10 cellular contexts compared by ENCODE assay signal in genomic region chr2:147689510-147689909, GRCh38.
DNase-seq lines count a peak whose midpoint lies in the region; ATAC-seq, FAIRE-seq and TF ChIP-seq lines count a peak whose summit lies in the region.
"Had no signal": no experiment of that assay in that cellular context is flagged by ENCODE, and none has a peak within 500 bp of the region (broad histone marks: within the 10 kb centered on the region; RNA-seq: fewer than 3 reads in every experiment).

No MANE protein-coding gene starts in this region.

- WGBS in GM12878 (ENCODE audit: insufficient coverage, insufficient replicate concordance, low lambda C conversion rate, missing lambda C conversion rate) = 0% methylated on average over 1 of the region's 1 CpG

- no peak for TF ChIP-seq RAD21 in GM12878 (IDR thresholded peaks at IDR 0.05; ENCODE audit: insufficient read depth, low read depth, low read length)

- DNase-seq in GM12891 (ENCODE audit: insufficient read length, low spot score) (peak; percentile 45), GM12878 (ENCODE audit: low read depth, low spot score) (peak; percentile 77), NCI-H128 (lab: John Stamatoyannopoulos, UW; ENCODE audit: unreplicated experiment) (no peak), NCI-H446 (lab: John Stamatoyannopoulos, UW) (no peak)
- no peak for DNase-seq in activated T-cell treated with anti-CD3 and anti-CD28 coated beads, Interleukin-2, amount 50 U/mL, for 24 hours
- DNase-seq in naive thymus-derived CD8-positive, alpha-beta T cell = no peak
- DNase-seq: activated effector memory CD4-positive, alpha-beta T cell treated with Interleukin-2 at 50 U/mL for 16 hours had no signal

- TF ChIP-seq POLR2A in GM12891 (IDR thresholded peaks at IDR 0.05; ENCODE audit: low read depth, low read length) = no peak
- TF ChIP-seq POLR2A in GM12878 (IDR thresholded peaks at IDR 0.05; ENCODE audit: low read depth, low read length) = no peak

- CTCF ChIA-PET in GM12878 (lab: Yijun Ruan, JAX) = no interaction called here

- H4K20me1 ChIP-seq in GM12878 (ENCODE audit: control insufficient read depth, insufficient read depth) = no peaks in the 10 kb centered on the region

- no peak overlapping the region for H3K4me3 ChIP-seq in GM12878
- H3K4me3 ChIP-seq: prostate gland had no signal

- no peaks in the 10 kb centered on the region for H3K9me3 Mint-ChIP-seq in activated T-cell treated with anti-CD3 and anti-CD28 coated beads, Interleukin-2, amount 50 U/mL, for 24 hours
- peaks cover 0 to 3% (median 0%) of the 10 kb centered on the region in 9 donors for H3K9me3 Mint-ChIP-seq in naive thymus-derived CD8-positive, alpha-beta T cell

- H3K36me3 Mint-ChIP-seq in activated T-cell treated with anti-CD3 and anti-CD28 coated beads, Interleukin-2, amount 50 U/mL, for 24 hours (ENCODE audit: low read depth) = no peaks in the 10 kb centered on the region
- H3K36me3 Mint-ChIP-seq in naive thymus-derived CD8-positive, alpha-beta T cell = no peaks in the 10 kb centered on the region

- no peaks in the 10 kb centered on the region for H3K36me3 ChIP-seq in GM12878 (ENCODE audit: control insufficient read depth in 2 of 2, insufficient read depth in 2 of 2, low read length in 1 of 2)
- H3K36me3 ChIP-seq: prostate gland had no signal

- BruUV-seq in GM12878 (replicated peaks; lab: Mats Ljungman, UMichigan) = no TSS peak

- FAIRE-seq in GM12891 (lab: Jason Lieb, UNC) (peak; percentile 92), GM12878 (lab: Jason Lieb, UNC) (peak; percentile 82)

- 0 out of 2 replicates have a peak overlapping the region, but pooled peaks have one; percentile 2 for H3K4me2 ChIP-seq in GM12878 (ENCODE audit: control insufficient read depth, insufficient read depth)

- SMC1A ChIA-PET in GM12878 (lab: Charles Lee; ENCODE audit: uncharacterized antibody, unreplicated experiment) = interaction anchor here (0.8 to 2.1 kb wide), 6 partner anchors 25 to 64 kb away, joined by 3 to 9 read pairs (median 4); no protein-coding TSS in a partner anchor

- peak; percentile 52 to 92; a peak in 3 of 4 replicates for TF ChIP-seq EP300 in GM12878 (IDR thresholded peaks at IDR 0.05; ENCODE audit: borderline replicate concordance in 1 of 2, control insufficient read depth in 1 of 2, low read depth in 2 of 2, low read length in 2 of 2)

- TF ChIP-seq CTCF in GM12878 (IDR thresholded peaks at IDR 0.05 in 2 of 3, conservative IDR thresholded peaks at IDR 0.05 in 1 of 3; ENCODE audit: control insufficient read depth in 2 of 3, extremely low read depth in 1 of 3, insufficient read depth in 1 of 3, low read depth in 3 of 3, low read length in 3 of 3) = no peak

- no peaks in the 10 kb centered on the region for H3K27me3 Mint-ChIP-seq in activated T-cell treated with anti-CD3 and anti-CD28 coated beads, Interleukin-2, amount 50 U/mL, for 24 hours
- peaks cover 0 to 7% (median 3%) of the 10 kb centered on the region in 5 donors for H3K27me3 Mint-ChIP-seq in naive thymus-derived CD8-positive, alpha-beta T cell

- in situ Hi-C loops in GM12878 (cut with MboI) = no loop called here

- peak; percentile 100 for ATAC-seq in GM21367 (IDR thresholded peaks at IDR 0.05; ENCODE audit: unreplicated experiment)
- peak; percentile 97 for ATAC-seq in HG03196 (IDR thresholded peaks at IDR 0.05; ENCODE audit: unreplicated experiment)
- peak; percentile 100 for ATAC-seq in GM12878
- no peak for ATAC-seq in naive thymus-derived CD8-positive, alpha-beta T cell

- H3K79me2 ChIP-seq in GM12878 (ENCODE audit: control insufficient read depth, insufficient read depth, low read length) = no peaks in the 10 kb centered on the region

- intact Hi-C loops in GM12878 (cut with micrococcal nuclease; ENCODE audit: unreplicated experiment) = loop anchor here (2.0 kb wide), 1 partner anchor 53 kb away; no protein-coding TSS in a partner anchor

- no peak overlapping the region for H3K27ac Mint-ChIP-seq in activated T-cell treated with anti-CD3 and anti-CD28 coated beads, Interleukin-2, amount 50 U/mL, for 24 hours
- H3K27ac Mint-ChIP-seq in naive thymus-derived CD8-positive, alpha-beta T cell = no peak overlapping the region

- H3K27ac ChIP-seq in GM12878 (ENCODE audit: control insufficient read depth, insufficient read depth) = no peak overlapping the region
- H3K27ac ChIP-seq: prostate gland had no signal

- no peaks in the 10 kb centered on the region for H3K27me3 ChIP-seq in GM12878 (replicated peaks in 1 of 2; ENCODE audit: control insufficient read depth in 2 of 2, insufficient read depth in 2 of 2, low read length in 1 of 2)

- no peak overlapping the region for H3K4me3 Mint-ChIP-seq in activated T-cell treated with anti-CD3 and anti-CD28 coated beads, Interleukin-2, amount 50 U/mL, for 24 hours
- H3K4me3 Mint-ChIP-seq in naive thymus-derived CD8-positive, alpha-beta T cell = no peak overlapping the region

- POLR2A ChIA-PET in GM12878 (lab: Charles Lee) = no interaction called here
- POLR2A ChIA-PET in naive thymus-derived CD8-positive, alpha-beta T cell (lab: Charles Lee) = no interaction called here

- H3K9ac ChIP-seq in GM12878 (ENCODE audit: control insufficient read depth, insufficient read depth, low read length) = no peak overlapping the region

- peaks cover 12% of the 10 kb centered on the region for H3K4me1 ChIP-seq in GM12878 (ENCODE audit: control insufficient read depth, insufficient read depth, low read length)
- H3K4me1 ChIP-seq: prostate gland had no signal

- no peaks in the 10 kb centered on the region for H3K4me1 Mint-ChIP-seq in activated T-cell treated with anti-CD3 and anti-CD28 coated beads, Interleukin-2, amount 50 U/mL, for 24 hours (ENCODE audit: low read depth)
- H3K4me1 Mint-ChIP-seq in naive thymus-derived CD8-positive, alpha-beta T cell = no peaks in the 10 kb centered on the region

- RAD21 ChIA-PET in GM12878 (lab: Charles Lee; ENCODE audit: unreplicated experiment) = interaction anchor here (1.0 to 1.3 kb wide), 2 partner anchors 45 to 50 kb away, joined by 3 to 4 read pairs; no protein-coding TSS in a partner anchor

- no peak overlapping the region for H2AFZ ChIP-seq in GM12878 (ENCODE audit: control insufficient read depth, low read depth, low read length)

- H3K9me3 ChIP-seq in GM12878 (replicated peaks; ENCODE audit: control insufficient read depth, insufficient read depth, low read length) = no peaks in the 10 kb centered on the region; the same call in 2 of the 3 replicates
- H3K9me3 ChIP-seq: prostate gland had no signal

TF ChIP-seq in GM12891, 5 proteins besides CTCF, POLR2A, EP300 and RAD21:
- TF ChIP-seq POLR2AphosphoS5 (IDR thresholded peaks at IDR 0.05; ENCODE audit: low read depth, low read length) (no peak), PAX5 (IDR thresholded peaks at IDR 0.05; ENCODE audit: insufficient read depth, low read length, severe bottlenecking) (no peak), SPI1 (IDR thresholded peaks at IDR 0.05; ENCODE audit: low read depth, low read length) (peak; percentile 99)
TF ChIP-seq in GM12891: peak in this region for 1.

TF ChIP-seq in GM12878, 131 proteins besides CTCF, POLR2A, EP300 and RAD21 (continues in another document):
- TF ChIP-seq RELA (IDR thresholded peaks at IDR 0.05; ENCODE audit: borderline replicate concordance, partially characterized antibody) (no peak), ZNF592 (IDR thresholded peaks at IDR 0.05) (no peak), ESRRA (IDR thresholded peaks at IDR 0.05; ENCODE audit: low read length) (no peak), MYB (IDR thresholded peaks at IDR 0.05; ENCODE audit: borderline replicate concordance, low read depth, low read length) (no peak), CEBPB (IDR thresholded peaks at IDR 0.05; ENCODE audit: borderline replicate concordance in 1 of 2, low read depth in 2 of 2, low read length in 2 of 2) (no peak), NRF1 (conservative IDR thresholded peaks at IDR 0.05; ENCODE audit: low read depth, low read length) (no peak), MTA3 (IDR thresholded peaks at IDR 0.05; ENCODE audit: borderline replicate concordance, low read length) (0 out of 2 replicates have a peak, but pooled peaks have one; percentile 45)

Comparison
In these comparisons a context has a peak if more than half of its experiments do, and no peak if none do; other contexts are left out.
1. DNase-seq: peak in GM12891 (single experiment) and GM12878 (single experiment); none in NCI-H128 (single experiment), activated T-cell treated with anti-CD3 and anti-CD28 coated beads, Interleukin-2, amount 50 U/mL, for 24 hours (single experiment), NCI-H446 (0 of 2) and naive thymus-derived CD8-positive, alpha-beta T cell (0 of 10).
2. ATAC-seq: peak in GM21367 (single experiment), HG03196 (single experiment) and GM12878 (single experiment); none in naive thymus-derived CD8-positive, alpha-beta T cell (0 of 2).